In the genomic region with DNA sequence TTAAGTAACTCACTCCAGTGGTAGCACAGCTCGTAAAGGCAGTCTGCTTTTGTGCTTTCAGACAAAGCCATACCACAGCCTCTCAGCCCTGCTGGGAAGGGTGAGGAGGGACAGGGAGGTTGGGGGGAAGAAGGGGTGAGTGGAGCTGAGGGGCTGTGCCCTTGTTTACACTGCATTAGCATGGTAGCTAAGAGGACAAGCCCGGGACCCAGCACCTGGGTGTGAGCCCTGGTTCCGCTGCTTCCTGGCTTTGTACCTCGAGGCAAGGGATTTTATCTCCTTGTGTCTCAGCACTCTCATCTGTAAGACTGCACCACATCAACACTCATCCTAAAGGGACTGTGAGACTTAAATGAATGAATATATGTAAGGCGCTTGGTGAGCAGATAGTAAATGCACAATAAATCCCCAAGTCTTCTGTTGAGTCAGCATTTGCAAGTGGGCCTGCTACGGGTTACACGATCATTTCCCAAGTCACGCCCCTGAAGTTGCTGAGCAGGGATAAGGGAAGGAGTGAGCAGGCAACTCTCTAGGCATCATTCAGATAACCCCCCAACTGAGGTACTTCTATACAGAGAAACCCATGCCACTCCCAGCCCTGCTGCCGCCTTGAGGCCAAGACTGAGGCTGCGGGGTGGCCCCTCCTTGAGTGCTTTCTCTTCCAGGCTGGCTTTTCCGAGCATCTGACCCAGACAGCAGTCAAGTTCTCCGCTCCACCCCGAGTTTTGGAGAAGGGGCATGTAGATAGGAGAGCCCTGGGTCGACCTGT, we compare ENCODE assay signal across 16 cellular contexts. TPM values are rescaled to one million over a fixed set of nuclear protein-coding genes. Genes with fewer than 3 reads are reported as not detected.
A peak's percentile ranks its signal among the peaks of the same experiment; 100 is the strongest.
DNase-seq lines count a peak whose midpoint lies in the region; FAIRE-seq and TF ChIP-seq lines count a peak whose summit lies in the region.
"Had no signal": no experiment of that assay in that cellular context is flagged by ENCODE, and none has a peak within 500 bp of the region (broad histone marks: within the 10 kb centered on the region; RNA-seq: fewer than 3 reads in every experiment).

No MANE protein-coding gene starts in this region.

- H2AFZ ChIP-seq in keratinocyte (ENCODE audit: control insufficient read depth, low read length): no peak overlapping the region

- no peak overlapping the region for H3K4me3 ChIP-seq in BLaER1 treated with 17β-estradiol and CSF1 and Interleukin-3, amounts not matched to agents 10 nM and 100 nM
- H3K4me3 ChIP-seq in HL-60 (replicated peaks; ENCODE audit: insufficient read depth, low read length): no peak overlapping the region
- no peak overlapping the region for H3K4me3 ChIP-seq in astrocyte of the spinal cord (ENCODE audit: low read depth, low read length)
- no peak overlapping the region for H3K4me3 ChIP-seq in keratinocyte (ENCODE audit: control insufficient read depth in 2 of 3, extremely low read depth in 1 of 3, insufficient read depth in 2 of 3, low read depth in 1 of 3, low read length in 3 of 3)
- H3K4me3 ChIP-seq: left ventricle myocardium inferior had no signal

- peak overlapping the region in 10 of 11 experiments; percentile 12 to 73 (median 55); a peak in 19 of 22 replicates for H3K4me2 ChIP-seq in BLaER1 treated with 17β-estradiol and CSF1 and Interleukin-3, amounts not matched to agents 10 nM and 100 nM
- H3K4me2 ChIP-seq in keratinocyte (ENCODE audit: control insufficient read depth, extremely low read depth, insufficient read depth, low read depth, low read length): no peak overlapping the region

- H3K79me2 ChIP-seq in keratinocyte (ENCODE audit: control insufficient read depth, insufficient read depth, low read length): no peaks in the 10 kb centered on the region

- no peak overlapping the region for H3K27ac ChIP-seq in BLaER1 treated with 17β-estradiol and CSF1 and Interleukin-3, amounts not matched to agents 10 nM and 100 nM
- H3K27ac ChIP-seq in HL-60 (replicated peaks) (no peak overlapping the region), keratinocyte (ENCODE audit: control insufficient read depth, insufficient read depth, low read length) (no peak overlapping the region)
- H3K27ac ChIP-seq: left ventricle myocardium inferior had no signal

- no peaks in the 10 kb centered on the region for H3K9me1 ChIP-seq in keratinocyte (ENCODE audit: control insufficient read depth, extremely low read depth, insufficient read depth, low read length)

- no peaks in the 10 kb centered on the region for H3K36me3 ChIP-seq in BLaER1 treated with 17β-estradiol and CSF1 and Interleukin-3, amounts not matched to agents 10 nM and 100 nM
- no peaks in the 10 kb centered on the region for H3K36me3 ChIP-seq in keratinocyte (ENCODE audit: control insufficient read depth in 2 of 2, extremely low read depth in 1 of 2, insufficient read depth in 2 of 2, low read length in 2 of 2)
- H3K36me3 ChIP-seq: left ventricle myocardium inferior had no signal

- no peaks in the 10 kb centered on the region for H3K9me3 ChIP-seq in BLaER1 treated with 17β-estradiol and CSF1 and Interleukin-3, amounts not matched to agents 10 nM and 100 nM (replicated peaks in 1 of 11)
- H3K9me3 ChIP-seq in keratinocyte (ENCODE audit: control insufficient read depth, low read depth, low read length): no peaks in the 10 kb centered on the region
- H3K9me3 ChIP-seq: left ventricle myocardium inferior had no signal

- H3K9ac ChIP-seq in BLaER1 treated with 17β-estradiol and CSF1 and Interleukin-3, amounts not matched to agents 10 nM and 100 nM: no peak overlapping the region
- no peak overlapping the region for H3K9ac ChIP-seq in keratinocyte (ENCODE audit: control insufficient read depth, extremely low read depth, insufficient read depth, low read length)

- H3K27me3 Mint-ChIP-seq in MCF 10A (ENCODE audit: insufficient read depth, unreplicated experiment) (peaks cover 12% of the 10 kb centered on the region), Calu3 (ENCODE audit: unreplicated experiment) (peaks cover 75% of the 10 kb centered on the region)

- peaks cover 0 to 15% (median 3%) of the 10 kb centered on the region in 11 experiments; a peak in 8 of 22 replicates for H3K27me3 ChIP-seq in BLaER1 treated with 17β-estradiol and CSF1 and Interleukin-3, amounts not matched to agents 10 nM and 100 nM
- H3K27me3 ChIP-seq in HL-60 (ENCODE audit: insufficient read depth, poor library complexity, severe bottlenecking) (peaks cover 6% of the 10 kb centered on the region), keratinocyte (ENCODE audit: control insufficient read depth, extremely low read depth, insufficient read depth, low read length) (peaks cover 49% of the 10 kb centered on the region)

- no peaks in the 10 kb centered on the region for H3K9me3 Mint-ChIP-seq in MCF 10A (ENCODE audit: unreplicated experiment)
- no peaks in the 10 kb centered on the region for H3K9me3 Mint-ChIP-seq in Calu3 (ENCODE audit: low read depth, unreplicated experiment)
- H3K9me3 Mint-ChIP-seq: natural killer cell treated with Interleukin-12 subunit alpha and Interleukin-12 subunit beta and Interleukin-15 and Interleukin-18, amount 100 ng/mL, for 72 hours; T-helper 1 cell treated with Interleukin-12 subunit alpha and Interleukin-12 subunit beta and Interleukin-4 antibody, amounts not matched to agents 30 μg/mL and 1 μg/mL, for 36 hours had no signal

- H3K4me3 Mint-ChIP-seq in MCF 10A (ENCODE audit: unreplicated experiment) (no peak overlapping the region), Calu3 (ENCODE audit: low read depth, unreplicated experiment) (no peak overlapping the region)
- H3K4me3 Mint-ChIP-seq: CD4-positive, CD25-positive, alpha-beta regulatory T cell; natural killer cell treated with Interleukin-12 subunit alpha and Interleukin-12 subunit beta and Interleukin-15 and Interleukin-18, amount 100 ng/mL, for 72 hours; T-helper 1 cell treated with Interleukin-12 subunit alpha and Interleukin-12 subunit beta and Interleukin-4 antibody, amounts not matched to agents 30 μg/mL and 1 μg/mL, for 36 hours had no signal

- dilution Hi-C loops in keratinocyte (cut with MboI; ENCODE audit: extremely low pct_ligation_motif_present, low sequenced_read_pairs): no loop called here

- H3K4me1 Mint-ChIP-seq in MCF 10A (ENCODE audit: insufficient read depth, unreplicated experiment): no peaks in the 10 kb centered on the region
- peaks cover 19% of the 10 kb centered on the region for H3K4me1 Mint-ChIP-seq in Calu3 (ENCODE audit: low read depth, unreplicated experiment)

- H3K4me1 ChIP-seq in BLaER1 treated with 17β-estradiol and CSF1 and Interleukin-3, amounts not matched to agents 10 nM and 100 nM: peaks cover 4 to 69% (median 53%) of the 10 kb centered on the region in 10 experiments; a peak in 18 of 20 replicates
- H3K4me1 ChIP-seq in keratinocyte (ENCODE audit: control insufficient read depth, extremely low read depth, insufficient read depth, low read length): no peaks in the 10 kb centered on the region

- FAIRE-seq in keratinocyte (lab: Jason Lieb, UNC): peak; percentile 13
- FAIRE-seq: astrocyte, small intestine had no signal

- intact Hi-C loops in MCF 10A (cut with micrococcal nuclease): no loop called here
- intact Hi-C loops in Calu3 (cut with micrococcal nuclease; ENCODE audit: unreplicated experiment): no loop called here

- DNase-seq in HL-60 (ENCODE audit: low read depth in 1 of 2, low spot score in 1 of 2) (no peak), astrocyte of the spinal cord (ENCODE audit: low read depth, low spot score) (no peak), keratinocyte (ENCODE audit: low read depth, low spot score) (no peak), MCF 10A (ENCODE audit: unreplicated experiment) (no peak), Calu3 (no peak), DMS114 treated with DMSO at 0.1 percent for 48 hours (lab: John Stamatoyannopoulos, UW; ENCODE audit: unreplicated experiment) (no peak), NCI-H1105 treated with DMSO at 0.1 percent for 48 hours (lab: John Stamatoyannopoulos, UW) (no peak)
- DNase-seq: activated CD4-positive, alpha-beta T cell treated with anti-CD3 and anti-CD28 coated beads, Interleukin-2, amount 50 U/mL, for 1 hour; CD4-positive, CD25-positive, alpha-beta regulatory T cell; left ventricle myocardium inferior; MM.1S; small intestine had no signal

- no peak overlapping the region for H3K27ac Mint-ChIP-seq in MCF 10A (ENCODE audit: low read depth, unreplicated experiment)
- H3K27ac Mint-ChIP-seq in Calu3 (ENCODE audit: unreplicated experiment): no peak overlapping the region
- H3K27ac Mint-ChIP-seq: CD4-positive, CD25-positive, alpha-beta regulatory T cell; natural killer cell treated with Interleukin-12 subunit alpha and Interleukin-12 subunit beta and Interleukin-15 and Interleukin-18, amount 100 ng/mL, for 72 hours; T-helper 1 cell treated with Interleukin-12 subunit alpha and Interleukin-12 subunit beta and Interleukin-4 antibody, amounts not matched to agents 30 μg/mL and 1 μg/mL, for 36 hours had no signal

- TF ChIP-seq CTCF in HL-60 (IDR thresholded peaks at IDR 0.05; ENCODE audit: insufficient read depth, low read length): peak; percentile 17
- peak; percentile 35 for TF ChIP-seq CTCF in astrocyte of the spinal cord (IDR thresholded peaks at IDR 0.05; ENCODE audit: low read depth, low read length)
- peak in 1 of 3 experiments; percentile 11 for TF ChIP-seq CTCF in keratinocyte (optimal IDR thresholded peaks at IDR 0.05 in 1 of 3, IDR thresholded peaks at IDR 0.05 in 1 of 3, conservative IDR thresholded peaks at IDR 0.05 in 1 of 3; ENCODE audit: extremely low read depth in 1 of 3, insufficient read depth in 2 of 3, low read length in 3 of 3)
- no peak for TF ChIP-seq CTCF in MCF 10A (IDR thresholded peaks at IDR 0.05; ENCODE audit: unreplicated experiment)
- TF ChIP-seq CTCF in Calu3 (IDR thresholded peaks at IDR 0.05; ENCODE audit: unreplicated experiment): no peak

- BruUV-seq in MCF 10A (replicated peaks; lab: Mats Ljungman, UMichigan) (no TSS peak), Calu3 (replicated peaks; lab: Mats Ljungman, UMichigan) (no TSS peak)

- POLR2A ChIA-PET in MCF 10A (lab: Yijun Ruan, JAX): no interaction called here

- H3K36me3 Mint-ChIP-seq in MCF 10A (ENCODE audit: insufficient read depth, unreplicated experiment) (peaks cover 6% of the 10 kb centered on the region), Calu3 (ENCODE audit: insufficient read depth, unreplicated experiment) (peaks cover 8% of the 10 kb centered on the region)
- H3K36me3 Mint-ChIP-seq: CD4-positive, CD25-positive, alpha-beta regulatory T cell; natural killer cell treated with Interleukin-12 subunit alpha and Interleukin-12 subunit beta and Interleukin-15 and Interleukin-18, amount 100 ng/mL, for 72 hours had no signal

- in situ Hi-C loops in astrocyte of the spinal cord (cut with HindIII; ENCODE audit: low sequenced_read_pairs): no loop called here

- CTCF ChIA-PET in MCF 10A (lab: Yijun Ruan, JAX): no interaction called here
- CTCF ChIA-PET in Calu3 (lab: Charles Lee): interaction anchor here (0.5 kb wide), 1 partner anchor 43 kb away, joined by 5 read pairs; no protein-coding TSS in a partner anchor

- peaks cover 0 to 14% (median 0%) of the 10 kb centered on the region in 11 experiments; a peak in 3 of 22 replicates for H4K20me1 ChIP-seq in BLaER1 treated with 17β-estradiol and CSF1 and Interleukin-3, amounts not matched to agents 10 nM and 100 nM
- no peaks in the 10 kb centered on the region for H4K20me1 ChIP-seq in keratinocyte (ENCODE audit: control insufficient read depth, extremely low read depth, insufficient read depth, low read length)

RNA-seq across cellular contexts. Expression of a gene that starts 7.5 kb away (rescaled TPM):
- polyA plus RNA-seq in keratinocyte: 0.01 to 0.03 TPM in 2 of 3 replicates, not detected in the other
- not detected for polyA plus RNA-seq in keratinocyte (2011; ENCODE audit: low read depth)
- not detected in 2 replicates for polyA plus RNA-seq in keratinocyte (2011; cell fraction: cytosol; rRNA removed)
- 0.05 TPM in 1 of 2 replicates, not detected in the other for polyA plus RNA-seq in keratinocyte (2011; cell fraction: nucleus; rRNA removed)
- polyA plus RNA-seq in keratinocyte (2012; ENCODE audit: low replicate concordance): 0.21 TPM in 1 of 2 replicates, not detected in the other
- 0.13 TPM in 1 of 3 replicates, not detected in the others for polyA minus RNA-seq in keratinocyte
- not detected for polyA minus RNA-seq in keratinocyte (2011; cell fraction: cytosol; rRNA and poly(A)+ RNA removed)
- polyA minus RNA-seq in keratinocyte (2011; cell fraction: nucleus; rRNA and poly(A)+ RNA removed): not detected in 2 replicates
- not detected in 2 replicates for total RNA-seq in MCF 10A (2022)
- total RNA-seq in Calu3 (2022): 0.10 and 0.14 TPM in 2 replicates

Comparison
In these comparisons a context has a peak if more than half of its experiments do, and no peak if none do; other contexts are left out.
1. CTCF ChIP-seq: peak in HL-60 (single experiment) and astrocyte of the spinal cord (single experiment); none in MCF 10A (single experiment) and Calu3 (single experiment).